Comparison of ENCODE assay signal across 8 cellular contexts in genomic region chr10:91924212-91925021, GRCh38. TPM values are rescaled to one million over a fixed set of nuclear protein-coding genes. Genes with fewer than 3 reads are reported as not detected.
DNase-seq lines count a peak whose midpoint lies in the region; ATAC-seq and TF ChIP-seq lines count a peak whose summit lies in the region.

No MANE protein-coding gene starts in this region.

- ATAC-seq in Right ventricle myocardium inferior (no peak), HG03159 (IDR thresholded peaks at IDR 0.05; ENCODE audit: unreplicated experiment) (peak; percentile 26)

- H3K27ac ChIP-seq in cardiac muscle cell (peak overlapping the region; percentile 96), VCaP (peak overlapping the region; percentile 85)

- no peaks in the 10 kb centered on the region for H3K27me3 ChIP-seq in cardiac muscle cell

- TF ChIP-seq CTCF in cardiac muscle cell (IDR thresholded peaks at IDR 0.05; ENCODE audit: low read depth, low read length) (no peak), VCaP (conservative IDR thresholded peaks at IDR 0.05) (no peak), retinal pigment epithelial cell (conservative IDR thresholded peaks at IDR 0.05; ENCODE audit: low read depth, low read length) (no peak)

- peaks cover 10% of the 10 kb centered on the region for H3K36me3 ChIP-seq in cardiac muscle cell

- H3K4me1 ChIP-seq in cardiac muscle cell (ENCODE audit: low read depth): peaks cover 18% of the 10 kb centered on the region

- no peaks in the 10 kb centered on the region for H3K9me3 ChIP-seq in cardiac muscle cell (ENCODE audit: low read depth)

- H3K4me3 ChIP-seq in cardiac muscle cell (peak overlapping the region; percentile 57), retinal pigment epithelial cell (ENCODE audit: low read length) (peak overlapping the region; percentile 80)

- DNase-seq in cardiac muscle cell (ENCODE audit: low read depth in 1 of 2, low spot score in 1 of 2) (no peak), Right ventricle myocardium inferior (ENCODE audit: missing footprints) (no peak), germinal center (ENCODE audit: low spot score) (peak; percentile 58), retinal pigment epithelial cell (ENCODE audit: low read depth) (no peak), GDM1 (lab: John Stamatoyannopoulos, UW) (no peak), DMS79 (lab: John Stamatoyannopoulos, UW) (no peak)

- intact Hi-C loops in Right ventricle myocardium inferior (cut with DNase I): no loop called here

RNA-seq across cellular contexts. Expression of gene BTAF1, which starts 0.8 kb away (rescaled TPM):
- total RNA-seq in cardiac muscle cell (61.3 and 121 TPM in 2 replicates), Right ventricle myocardium inferior (10.4 TPM)
- 35.1 and 73.5 TPM in 2 replicates for polyA plus RNA-seq in cardiac muscle cell

RNA-seq across cellular contexts. Expression of gene FGFBP3, which starts 15.1 kb away (rescaled TPM):
- 7.2 and 14.2 TPM in 2 replicates for total RNA-seq in cardiac muscle cell
- polyA plus RNA-seq in cardiac muscle cell: 16.6 and 26.4 TPM in 2 replicates
- 0.32 TPM for total RNA-seq in Right ventricle myocardium inferior
